ENCODE assay signal across 8 cellular contexts in the genomic region with DNA sequence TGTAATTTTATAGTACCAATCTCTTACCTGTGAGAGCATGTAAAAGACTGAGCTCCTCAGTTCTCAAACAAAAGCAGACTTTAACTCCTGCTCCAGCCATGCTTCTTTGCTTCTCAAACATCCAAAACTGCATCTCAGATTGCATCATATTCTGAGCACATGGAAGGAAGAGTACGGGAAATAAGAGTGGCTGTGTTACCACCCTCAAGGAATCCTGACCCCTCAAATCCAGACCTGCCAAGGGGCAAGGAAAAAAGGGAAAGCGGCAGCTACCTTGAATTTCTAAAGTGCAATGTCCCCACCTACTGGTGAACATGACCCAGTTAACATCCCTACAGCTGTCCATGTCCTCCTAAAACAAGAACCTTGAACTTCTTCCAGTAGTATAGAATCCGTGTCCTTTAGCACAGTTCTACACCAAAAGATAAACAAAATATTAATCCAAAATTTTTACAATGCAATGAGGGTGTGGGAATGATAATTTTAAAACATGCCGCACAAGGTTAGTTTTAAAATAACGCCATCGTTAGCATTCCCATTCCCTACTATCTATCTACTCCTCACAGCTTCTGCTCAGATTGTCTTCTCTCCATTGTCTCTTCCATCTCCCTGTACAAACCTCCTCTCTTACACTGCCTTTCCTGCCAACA. TPM values are rescaled to one million over a fixed set of nuclear protein-coding genes. Genes with fewer than 3 reads are reported as not detected.
A peak's percentile ranks its signal among the peaks of the same experiment; 100 is the strongest.
DNase-seq lines count a peak whose midpoint lies in the region; ATAC-seq and TF ChIP-seq lines count a peak whose summit lies in the region.

No MANE protein-coding gene starts in this region.

- no peaks in the 10 kb centered on the region for H3K9me2 ChIP-seq in PC-3 (replicated peaks; ENCODE audit: low read length)

- no peaks in the 10 kb centered on the region for H3K4me1 ChIP-seq in PC-3 (ENCODE audit: insufficient read depth, low read length)

- in situ Hi-C loops in T47D (cut with HindIII; ENCODE audit: low pct_unique_long_range_greater_than_20kb, low sequenced_read_pairs), result no loop called here

- H3K9me3 Mint-ChIP-seq in immature natural killer cell, result peaks cover 0 to 2% (median 0%) of the 10 kb centered on the region in 6 donors

- ATAC-seq in PC-3 (peak; percentile 87), HG03520 (IDR thresholded peaks at IDR 0.05; ENCODE audit: unreplicated experiment) (no peak), GM19351 (IDR thresholded peaks at IDR 0.05; ENCODE audit: unreplicated experiment) (no peak)

- DNase-seq in DMS53 (lab: John Stamatoyannopoulos, UW), result peak; percentile 78
- DNase-seq in HT-29 (ENCODE audit: low spot score), result peak; percentile 61
- peak; percentile 68 for DNase-seq in PC-3
- peak; percentile 28 to 81 for DNase-seq in T47D (ENCODE audit: low read depth in 1 of 2, low spot score in 1 of 2)
- peak; percentile 36 to 56 (median 51) for DNase-seq in immature natural killer cell
- DNase-seq in stimulated activated CD4-positive, alpha-beta T cell treated with anti-CD3 and anti-CD28 coated beads, Interleukin-4, amount 100 ng/mL, for 24 hours, result peak; percentile 26

- no peak overlapping the region for H3K27ac ChIP-seq in PC-3 (ENCODE audit: low read length)

- no peaks in the 10 kb centered on the region for H4K20me1 ChIP-seq in PC-3 (ENCODE audit: low read length)

- intact Hi-C loops in PC-3 (cut with micrococcal nuclease), result loop anchor here (1.0 to 5.0 kb wide), 6 partner anchors 87 to 581 kb away; no protein-coding TSS in a partner anchor

- CTCF ChIA-PET in PC-3 (lab: Charles Lee), result interaction anchor here (0.5 to 1.1 kb wide), 11 partner anchors 9 to 618 kb away, joined by 3 to 9 read pairs (median 4); no protein-coding TSS in a partner anchor

- H2AFZ ChIP-seq in PC-3 (ENCODE audit: low read length), result no peak overlapping the region

- no peak overlapping the region for H3K4me3 ChIP-seq in PC-3 (ENCODE audit: low read length)

- H3K27me3 Mint-ChIP-seq in immature natural killer cell (ENCODE audit: low read depth in 3 of 3), result peaks cover 4 to 25% (median 6%) of the 10 kb centered on the region in 3 donors

- no peaks in the 10 kb centered on the region for H3K79me2 ChIP-seq in PC-3 (ENCODE audit: low read length)

- H3K27me3 ChIP-seq in PC-3 (ENCODE audit: low read length), result peaks cover 59% of the 10 kb centered on the region

- peaks cover 0 to 8% of the 10 kb centered on the region in 2 donors for H3K4me1 Mint-ChIP-seq in immature natural killer cell

- BruUV-seq in PC-3 (replicated peaks; lab: Mats Ljungman, UMichigan), result no TSS peak

- no peak overlapping the region for H3K4me3 Mint-ChIP-seq in immature natural killer cell

- peak; percentile 91 for TF ChIP-seq CTCF in PC-3 (conservative IDR thresholded peaks at IDR 0.05; ENCODE audit: low read depth, low read length)

- no peaks in the 10 kb centered on the region for H3F3A ChIP-seq in PC-3 (ENCODE audit: low read length, unreplicated experiment)

- H3K36me3 Mint-ChIP-seq in immature natural killer cell, result no peaks in the 10 kb centered on the region

- H3K36me3 ChIP-seq in PC-3 (ENCODE audit: low read depth, low read length), result no peaks in the 10 kb centered on the region

- no peak overlapping the region for H3K4me2 ChIP-seq in PC-3 (ENCODE audit: low read length)

- no peaks in the 10 kb centered on the region for H3K9me3 ChIP-seq in PC-3 (ENCODE audit: low read length)

- POLR2A ChIA-PET in PC-3 (lab: Charles Lee; ENCODE audit: unreplicated experiment), result no interaction called here

- H3K27ac Mint-ChIP-seq in immature natural killer cell, result no peak overlapping the region

- H3K9ac ChIP-seq in PC-3 (ENCODE audit: low read length), result no peak overlapping the region

RNA-seq across cellular contexts. Expression of gene HLA-DQB1, which starts 34.1 kb away (rescaled TPM):
- total RNA-seq in HT-29 (2014; rRNA removed; shearing (Covaris generic)), result not detected in 2 replicates
- not detected in 2 replicates for total RNA-seq in PC-3 (2014; rRNA removed)
- 100 to 1,000 TPM in 1 of 3 donors, 10 to 100 TPM in 1, 1 to 10 TPM in 1; 2.5 to 105 (median 74.9) TPM for polyA plus RNA-seq in immature natural killer cell

RNA-seq across cellular contexts. Expression of gene HLA-DQA2, which starts 40.7 kb away (rescaled TPM):
- total RNA-seq in HT-29 (2014; rRNA removed; shearing (Covaris generic)), result not detected in 2 replicates
- not detected in 2 replicates for total RNA-seq in PC-3 (2014; rRNA removed)
- polyA plus RNA-seq in immature natural killer cell, result 1 to 10 TPM; 1.5 to 5.9 (median 2.5) TPM

Comparison
In these comparisons a context has a peak if more than half of its experiments do, and no peak if none do; other contexts are left out.
1. DNase-seq: peak in every context shown above with its lines; median percentile 78 in DMS53; 68 in PC-3; 61 in HT-29; 54 in T47D; 51 in immature natural killer cell; 26 in stimulated activated CD4-positive, alpha-beta T cell treated with anti-CD3 and anti-CD28 coated beads, Interleukin-4, amount 100 ng/mL, for 24 hours.